ENCODE assay signal across 23 cellular contexts in genomic region chr11:2441171-2441570, GRCh38. TPM values are rescaled to one million over a fixed set of nuclear protein-coding genes. Genes with fewer than 3 reads are reported as not detected.
DNase-seq lines count a peak whose midpoint lies in the region; ATAC-seq, FAIRE-seq and TF ChIP-seq lines count a peak whose summit lies in the region.
"Had no signal": no experiment of that assay in that cellular context is flagged by ENCODE, and none has a peak within 500 bp of the region (broad histone marks: within the 10 kb centered on the region; RNA-seq: fewer than 3 reads in every experiment).

No MANE protein-coding gene starts in this region.

- ATAC-seq in right lobe of liver = no peak
- no peak for ATAC-seq in HepG2
- peak; percentile 15 for ATAC-seq in aorta (ENCODE audit: low FRiP score)

- no peak overlapping the region for H3K27ac Mint-ChIP-seq in nephron progenitor cell

- peak; percentile 13 to 42 (median 36) for DNase-seq in right lobe of liver
- DNase-seq in HepG2 (ENCODE audit: low spot score) = no peak
- no peak for DNase-seq in H1 (ENCODE audit: low read depth in 1 of 2, low spot score in 2 of 2)
- peak; percentile 1 for DNase-seq in nephron progenitor cell
- peak; percentile 32 to 55 for DNase-seq in aorta
- no peak for DNase-seq in COLO668 (lab: John Stamatoyannopoulos, UW; ENCODE audit: unreplicated experiment)
- DNase-seq in DMS79 treated with DMSO at 0.1 percent for 48 hours (lab: John Stamatoyannopoulos, UW) = no peak
- DNase-seq: DMS79, IMR-90, NCI-H1417, NCI-H187, NCI-H2227 treated with DMSO at 0.1 percent for 48 hours, NCI-H510A treated with DMSO at 0.1 percent for 48 hours, NCI-H774 had no signal

- no peak overlapping the region for H2BK12ac ChIP-seq in H1 (ENCODE audit: low read depth, low read length)

- TF ChIP-seq RAD21 in HepG2 (CRISPR knock-in tag; IDR thresholded peaks at IDR 0.05) (no peak), H1 (IDR thresholded peaks at IDR 0.05 in 1 of 2, conservative IDR thresholded peaks at IDR 0.05 in 1 of 2; ENCODE audit: low read depth in 2 of 2, low read length in 2 of 2) (no peak)

- H2BK20ac ChIP-seq in H1 (ENCODE audit: low read length) = no peak overlapping the region

- no peak overlapping the region for H2BK120ac ChIP-seq in H1 (replicated peaks; ENCODE audit: low read depth, low read length)

- TF ChIP-seq EP300 in HepG2 (IDR thresholded peaks at IDR 0.05; ENCODE audit: low read depth in 2 of 2, low read length in 2 of 2) (no peak), HepG2 (CRISPR knock-in tag; IDR thresholded peaks at IDR 0.05; ENCODE audit: borderline replicate concordance) (no peak), H1 (IDR thresholded peaks at IDR 0.05; ENCODE audit: borderline replicate concordance in 1 of 2, low read depth in 2 of 2, low read length in 2 of 2) (no peak)

- no peak overlapping the region for H3K18ac ChIP-seq in H1 (ENCODE audit: extremely low read depth, low read length)

- no peak overlapping the region for H3K23ac ChIP-seq in H1 (ENCODE audit: insufficient read length)

- H3K27ac ChIP-seq in right lobe of liver = no peak overlapping the region
- no peak overlapping the region for H3K27ac ChIP-seq in HepG2 (ENCODE audit: extremely low read length, insufficient read depth, low read length)
- H3K27ac ChIP-seq in H1 (ENCODE audit: low read depth, low read length) = no peak overlapping the region
- no peak overlapping the region for H3K27ac ChIP-seq in aorta (ENCODE audit: low read depth in 1 of 2, low read length in 2 of 2)
- H3K27ac ChIP-seq: BLaER1 treated with 17β-estradiol and CSF1 and Interleukin-3, amounts not matched to agents 10 nM and 100 nM; HL-60 had no signal

- FAIRE-seq in HepG2 (lab: Jason Lieb, UNC) (no peak), H1 (lab: Jason Lieb, UNC) (no peak)
- FAIRE-seq: D721Med, H54 had no signal

- H3K14ac ChIP-seq in H1 (ENCODE audit: insufficient read length) = no peak overlapping the region

- 0 out of 2 replicates have a peak overlapping the region, but pooled peaks have one; percentile 24 for H2AK5ac ChIP-seq in H1 (ENCODE audit: low read depth, low read length)

- H3K4me3 ChIP-seq in right lobe of liver (no peak overlapping the region), HepG2 (replicated peaks in 1 of 3; ENCODE audit: insufficient read depth in 1 of 3, low read depth in 2 of 3, low read length in 3 of 3) (no peak overlapping the region), H1 (ENCODE audit: extremely low read depth in 1 of 4, insufficient read depth in 2 of 4, low read depth in 3 of 4, low read length in 4 of 4) (no peak overlapping the region), aorta (ENCODE audit: low read length in 2 of 2) (no peak overlapping the region)
- H3K4me3 ChIP-seq: BLaER1 treated with 17β-estradiol and CSF1 and Interleukin-3, amounts not matched to agents 10 nM and 100 nM had no signal

- CTCF ChIA-PET in HepG2 (lab: Yijun Ruan, JAX; ENCODE audit: low intra/inter-chr PET ratio, low total read pairs) (no interaction called here), H1 (lab: Charles Lee; ENCODE audit: partially characterized antibody) (interaction anchor here (1.0 to 3.9 kb wide), 6 partner anchors 18 to 289 kb away, joined by 3 to 33 read pairs (median 5); no protein-coding TSS in a partner anchor)

- H3K27me3 ChIP-seq in right lobe of liver (peaks cover 0 to 4% of the 10 kb centered on the region in 2 donors), HepG2 (ENCODE audit: control insufficient read depth in 1 of 2, insufficient read depth in 2 of 2, low read length in 2 of 2) (peaks cover 9 to 50% of the 10 kb centered on the region in 2 experiments; a peak in 4 of 5 replicates), H1 (replicated peaks in 1 of 4; ENCODE audit: control insufficient read depth in 3 of 4, extremely low read depth in 1 of 4, insufficient read depth in 3 of 4, low read length in 3 of 4) (peaks cover 17 to 41% (median 31%) of the 10 kb centered on the region in 4 experiments), aorta (ENCODE audit: control insufficient read depth in 1 of 2, insufficient read depth in 2 of 2, low read length in 1 of 2) (no peaks in the 10 kb centered on the region)

- H3K56ac ChIP-seq in H1 (replicated peaks; ENCODE audit: insufficient read length, low read depth, low read length) = no peak overlapping the region

- no peaks in the 10 kb centered on the region for H3K79me1 ChIP-seq in H1 (ENCODE audit: low read depth, low read length)

- no peak overlapping the region for H3K4me3 Mint-ChIP-seq in nephron progenitor cell

- no peak overlapping the region for H3K9ac ChIP-seq in HepG2 (ENCODE audit: insufficient read depth, low read depth, low read length)
- H3K9ac ChIP-seq in H1 (replicated peaks in 1 of 4; ENCODE audit: extremely low read depth in 1 of 4, low read depth in 3 of 4, low read length in 3 of 4) = no peak overlapping the region
- H3K9ac ChIP-seq: BLaER1 treated with 17β-estradiol and CSF1 and Interleukin-3, amounts not matched to agents 10 nM and 100 nM had no signal

- H3K27me3 Mint-ChIP-seq in nephron progenitor cell (ENCODE audit: low read depth, poor library complexity) = peaks cover 84% of the 10 kb centered on the region

- in situ Hi-C loops in HepG2 (cut with HindIII; ENCODE audit: extremely low pct_ligation_motif_present, low pct_unique_long_range_greater_than_20kb) = no loop called here

- no peak overlapping the region for H3K4me2 ChIP-seq in HepG2 (ENCODE audit: low read depth, low read length)
- H3K4me2 ChIP-seq in H1 (ENCODE audit: insufficient read depth in 1 of 2, low read depth in 2 of 2, low read length in 2 of 2) = no peak overlapping the region

- H3K36me3 Mint-ChIP-seq in nephron progenitor cell (ENCODE audit: low read depth) = no peaks in the 10 kb centered on the region
- H3K36me3 Mint-ChIP-seq: CD8-positive, alpha-beta memory T cell had no signal

- no peaks in the 10 kb centered on the region for H3K79me2 ChIP-seq in HepG2 (ENCODE audit: insufficient read depth, low read length)
- no peaks in the 10 kb centered on the region for H3K79me2 ChIP-seq in H1 (ENCODE audit: control insufficient read depth in 1 of 2, insufficient read depth in 2 of 2, low read length in 2 of 2)

- H3K4me1 ChIP-seq in right lobe of liver (no peaks in the 10 kb centered on the region), HepG2 (ENCODE audit: insufficient read depth, low read length) (no peaks in the 10 kb centered on the region), H1 (replicated peaks in 1 of 4; ENCODE audit: control insufficient read depth in 3 of 4, insufficient read depth in 4 of 4, low read length in 3 of 4) (peaks cover 0 to 3% (median 3%) of the 10 kb centered on the region in 4 experiments; a peak in 2 of 7 replicates), aorta (ENCODE audit: control insufficient read depth in 1 of 2, insufficient read depth in 2 of 2, low read length in 2 of 2) (no peaks in the 10 kb centered on the region)

- H4K91ac ChIP-seq in H1 (replicated peaks; ENCODE audit: insufficient read length, low read length) = no peak overlapping the region

- H4K20me1 ChIP-seq in HepG2 (ENCODE audit: insufficient read depth, low read length) = no peaks in the 10 kb centered on the region; the same call in 1 of the 2 replicates
- peaks cover under 1% of the 10 kb centered on the region in 2 experiments for H4K20me1 ChIP-seq in H1 (replicated peaks in 1 of 2; ENCODE audit: control insufficient read depth in 1 of 2, insufficient read depth in 2 of 2, low read length in 2 of 2)

- H4K5ac ChIP-seq in H1 (ENCODE audit: insufficient read length, low read depth, low read length) = no peak overlapping the region

- no peak overlapping the region for H2BK15ac ChIP-seq in H1 (ENCODE audit: low read length)

- WGBS in right lobe of liver (ENCODE audit: insufficient coverage, low coverage, low lambda C conversion rate, missing lambda C conversion rate) = 100% methylated on average over 1 of the region's 4 CpGs
- WGBS in HepG2 (ENCODE audit: low lambda C conversion rate) = 0% methylated on average over 1 of the region's 4 CpGs
- WGBS in H1 (ENCODE audit: extremely low coverage in 1 of 2, insufficient coverage in 1 of 2, insufficient read length in 1 of 2, insufficient replicate concordance in 2 of 2, low coverage in 1 of 2, low lambda C conversion rate in 2 of 2, missing lambda C conversion rate in 1 of 2), 2 experiments = 92% methylated on average over 4 of the region's 4 CpGs; no CpG with 5 or more reads in 1 of the 2 experiments
- 70 to 71% methylated on average over 3 to 4 of the region's 4 CpGs for WGBS in aorta, 2 donors

- H3K9me3 ChIP-seq in right lobe of liver (no peaks in the 10 kb centered on the region), HepG2 (ENCODE audit: low read length) (no peaks in the 10 kb centered on the region), H1 (ENCODE audit: insufficient read depth in 2 of 2, low read depth in 1 of 2, low read length in 1 of 2) (no peaks in the 10 kb centered on the region), aorta (ENCODE audit: control insufficient read depth, low read length) (no peaks in the 10 kb centered on the region)
- H3K9me3 ChIP-seq: BLaER1 treated with 17β-estradiol and CSF1 and Interleukin-3, amounts not matched to agents 10 nM and 100 nM had no signal

- H4K8ac ChIP-seq in H1 (ENCODE audit: extremely low read depth, insufficient read depth, low read length) = peak overlapping the region; percentile 51; the same call in 1 of the 2 replicates

- H3K23me2 ChIP-seq in H1 (ENCODE audit: low read depth, low read length) = peaks cover 7% of the 10 kb centered on the region; the same call in 1 of the 2 replicates

- H2AFZ ChIP-seq in HepG2 (ENCODE audit: low read length) = no peak overlapping the region
- no peak overlapping the region for H2AFZ ChIP-seq in H1 (ENCODE audit: low read length)

- no TSS peak for BruUV-seq in HepG2 (replicated peaks; lab: Mats Ljungman, UMichigan)

- POLR2A ChIA-PET in HepG2 (lab: Yijun Ruan, JAX) (no interaction called here), H1 (lab: Charles Lee; ENCODE audit: partially characterized antibody) (no interaction called here)

- H3K4me1 Mint-ChIP-seq in nephron progenitor cell = peaks cover 3% of the 10 kb centered on the region

- no peak overlapping the region for H3K4ac ChIP-seq in H1 (replicated peaks; ENCODE audit: insufficient read length, low read depth, low read length)

- no peak for TF ChIP-seq CTCF in right lobe of liver (IDR thresholded peaks at IDR 0.05)
- TF ChIP-seq CTCF in HepG2 (CRISPR knock-in tag; IDR thresholded peaks at IDR 0.05) = no peak
- TF ChIP-seq CTCF in H1 (IDR thresholded peaks at IDR 0.05; ENCODE audit: control extremely low read depth in 1 of 3, insufficient read depth in 1 of 3, low read depth in 1 of 3, low read length in 3 of 3) = no peak
- no peak for TF ChIP-seq CTCF in nephron progenitor cell (IDR thresholded peaks at IDR 0.05)

- peaks cover 20% of the 10 kb centered on the region for H3K9me3 Mint-ChIP-seq in nephron progenitor cell
- H3K9me3 Mint-ChIP-seq: CD8-positive, alpha-beta memory T cell had no signal

- no peak overlapping the region for H2BK5ac ChIP-seq in H1 (ENCODE audit: low read depth, low read length)

- TF ChIP-seq POLR2A in right lobe of liver (IDR thresholded peaks at IDR 0.05) = no peak
- no peak for TF ChIP-seq POLR2A in HepG2 (IDR thresholded peaks at IDR 0.05; ENCODE audit: insufficient read depth in 1 of 2, low read depth in 2 of 2, low read length in 2 of 2)
- no peak for TF ChIP-seq POLR2A in H1 (IDR thresholded peaks at IDR 0.05; ENCODE audit: control extremely low read depth in 1 of 2, low read depth in 2 of 2, low read length in 2 of 2)

- intact Hi-C loops in right lobe of liver (cut with DNase I) = loop anchor here in 1 of 2 donors (10.0 kb wide), 1 partner anchor 74 kb away; no protein-coding TSS in a partner anchor
- intact Hi-C loops in HepG2 (cut with micrococcal nuclease; ENCODE audit: unreplicated experiment) = no loop called here
- intact Hi-C loops in aorta (cut with DNase I) = no loop called here

- H3K36me3 ChIP-seq in right lobe of liver = no peaks in the 10 kb centered on the region
- no peaks in the 10 kb centered on the region for H3K36me3 ChIP-seq in HepG2 (replicated peaks in 1 of 2; ENCODE audit: control insufficient read depth in 1 of 2, insufficient read depth in 2 of 2, low read length in 2 of 2)
- no peaks in the 10 kb centered on the region for H3K36me3 ChIP-seq in H1 (ENCODE audit: control insufficient read depth in 2 of 4, insufficient read depth in 4 of 4, low read length in 3 of 4)
- H3K36me3 ChIP-seq in aorta (ENCODE audit: control insufficient read depth in 1 of 2, insufficient read depth in 2 of 2, low read length in 1 of 2) = no peaks in the 10 kb centered on the region
- H3K36me3 ChIP-seq: BLaER1 treated with 17β-estradiol and CSF1 and Interleukin-3, amounts not matched to agents 10 nM and 100 nM had no signal

RNA-seq across cellular contexts. Expression of gene TRPM5, which starts 3.1 kb away (rescaled TPM):
- not detected for total RNA-seq in right lobe of liver
- not detected in 2 replicates for total RNA-seq in HepG2 (2016; rRNA removed; fragmentation: Illumina TruSeq; extraction: Trizol)
- total RNA-seq in HepG2 (2016; cell fraction: cytosol; rRNA removed; fragmentation: Illumina TruSeq; extraction: Trizol; ENCODE audit: low read depth) = not detected in 2 replicates
- not detected in 2 replicates for total RNA-seq in HepG2 (2016; cell fraction: insoluble cytoplasmic fraction; rRNA removed; fragmentation: Illumina TruSeq; extraction: Trizol)
- total RNA-seq in HepG2 (2016; cell fraction: membrane; rRNA removed; fragmentation: Illumina TruSeq; extraction: Trizol) = not detected in 2 replicates
- not detected in 2 replicates for total RNA-seq in HepG2 (2016; cell fraction: nucleus; rRNA removed; fragmentation: Illumina TruSeq; extraction: Trizol)
- polyA plus RNA-seq in HepG2 (2011; rRNA removed) = 0.05 and 0.12 TPM in 2 replicates
- 0.01 and 0.05 TPM in 2 replicates for polyA plus RNA-seq in HepG2 (2011; cell fraction: cytosol; rRNA removed)
- 0.69 and 1.1 TPM in 2 replicates for polyA plus RNA-seq in HepG2 (2011; cell fraction: nucleus; rRNA removed)
- polyA plus RNA-seq in HepG2 (2012) = 0.08 and 0.16 TPM in 2 replicates
- not detected in 2 replicates for polyA plus RNA-seq in HepG2 (2016; cell fraction: cytosol; fragmentation: Illumina TruSeq; extraction: Trizol; ENCODE audit: low read depth)
- polyA plus RNA-seq in HepG2 (2016; cell fraction: insoluble cytoplasmic fraction; fragmentation: Illumina TruSeq; extraction: Trizol; ENCODE audit: low read depth) = not detected in 2 replicates
- polyA plus RNA-seq in HepG2 (2016; cell fraction: membrane; fragmentation: Illumina TruSeq; extraction: Trizol; ENCODE audit: low read depth) = not detected in 2 replicates
- not detected in 2 replicates for polyA plus RNA-seq in HepG2 (2016; cell fraction: nucleus; fragmentation: Illumina TruSeq; extraction: Trizol; ENCODE audit: insufficient read depth, low read depth)
- 0.05 and 0.06 TPM in 2 replicates for polyA minus RNA-seq in HepG2 (2011; rRNA and poly(A)+ RNA removed; ENCODE audit: low replicate concordance)
- not detected in 2 replicates for polyA minus RNA-seq in HepG2 (2011; cell fraction: cytosol; rRNA and poly(A)+ RNA removed)
- 0.13 and 0.25 TPM in 2 replicates for polyA minus RNA-seq in HepG2 (2011; cell fraction: nucleus; rRNA and poly(A)+ RNA removed)
- 0.11 TPM in 1 of 2 replicates, not detected in the other for total RNA-seq in H1 (2021; fragmentation: NEBNext Ultra II Directional; extraction: Animal tissue kit (Norgen Biotek cat#: 25700))
- 0.02 and 0.05 TPM in 2 replicates for polyA plus RNA-seq in H1 (2011; rRNA removed)
- 0.04 TPM for polyA plus RNA-seq in H1 (2011; cell fraction: cytosol; rRNA removed)
- 0.24 TPM for polyA plus RNA-seq in H1 (2011; cell fraction: nucleus; rRNA removed)
- polyA plus RNA-seq in H1 (2012, experiment 1 of 2) = 0.04 TPM in 1 of 4 replicates, not detected in the others
- not detected for polyA plus RNA-seq in H1 (2012, experiment 2 of 2)
- 0.02 TPM for polyA plus RNA-seq in H1 (2013, experiment 1 of 2)
- polyA plus RNA-seq in H1 (2013, experiment 2 of 2) = 0.02 TPM
- polyA minus RNA-seq in H1 (2011; rRNA and poly(A)+ RNA removed) = not detected in 2 replicates
- not detected for polyA minus RNA-seq in H1 (2011; cell fraction: cytosol; rRNA and poly(A)+ RNA removed)
- not detected for polyA minus RNA-seq in H1 (2011; cell fraction: nucleus; rRNA and poly(A)+ RNA removed)
- total RNA-seq in aorta = not detected
- polyA plus RNA-seq in aorta = under 1 TPM in 1 of 2 donors, not detected in 1; 0.25 TPM
- total RNA-seq: CD8-positive, alpha-beta memory T cell; IMR-90; M059J; OCI-LY7; RPMI7951 had no signal
- polyA plus RNA-seq: CD8-positive, alpha-beta memory T cell; IMR-90 had no signal

RNA-seq across cellular contexts. Expression of gene KCNQ1, which starts 3.6 kb away (rescaled TPM):
- 1 to 10 TPM in 4 of 6 experiments, under 1 TPM in 2; 0.61 to 2.4 (median 1.8) TPM for total RNA-seq in right lobe of liver
- total RNA-seq in HepG2 (2016; rRNA removed; fragmentation: Illumina TruSeq; extraction: Trizol) = 0.02 TPM in 1 of 2 replicates, not detected in the other
- total RNA-seq in HepG2 (2016; cell fraction: cytosol; rRNA removed; fragmentation: Illumina TruSeq; extraction: Trizol; ENCODE audit: low read depth) = not detected in 2 replicates
- not detected in 2 replicates for total RNA-seq in HepG2 (2016; cell fraction: insoluble cytoplasmic fraction; rRNA removed; fragmentation: Illumina TruSeq; extraction: Trizol)
- not detected in 2 replicates for total RNA-seq in HepG2 (2016; cell fraction: membrane; rRNA removed; fragmentation: Illumina TruSeq; extraction: Trizol)
- total RNA-seq in HepG2 (2016; cell fraction: nucleus; rRNA removed; fragmentation: Illumina TruSeq; extraction: Trizol) = not detected in 2 replicates
- polyA plus RNA-seq in HepG2 (2011; rRNA removed) = 0.08 and 0.13 TPM in 2 replicates
- polyA plus RNA-seq in HepG2 (2011; cell fraction: cytosol; rRNA removed) = 0.01 TPM in 1 of 2 replicates, not detected in the other
- 0.09 TPM in 1 of 2 replicates, not detected in the other for polyA plus RNA-seq in HepG2 (2011; cell fraction: nucleus; rRNA removed)
- polyA plus RNA-seq in HepG2 (2012) = not detected in 2 replicates
- not detected in 2 replicates for polyA plus RNA-seq in HepG2 (2016; cell fraction: cytosol; fragmentation: Illumina TruSeq; extraction: Trizol; ENCODE audit: low read depth)
- polyA plus RNA-seq in HepG2 (2016; cell fraction: insoluble cytoplasmic fraction; fragmentation: Illumina TruSeq; extraction: Trizol; ENCODE audit: low read depth) = not detected in 2 replicates
- not detected in 2 replicates for polyA plus RNA-seq in HepG2 (2016; cell fraction: membrane; fragmentation: Illumina TruSeq; extraction: Trizol; ENCODE audit: low read depth)
- not detected in 2 replicates for polyA plus RNA-seq in HepG2 (2016; cell fraction: nucleus; fragmentation: Illumina TruSeq; extraction: Trizol; ENCODE audit: insufficient read depth, low read depth)
- polyA minus RNA-seq in HepG2 (2011; rRNA and poly(A)+ RNA removed; ENCODE audit: low replicate concordance) = 0.06 and 1.8 TPM in 2 replicates
- polyA minus RNA-seq in HepG2 (2011; cell fraction: cytosol; rRNA and poly(A)+ RNA removed) = not detected in 2 replicates
- polyA minus RNA-seq in HepG2 (2011; cell fraction: nucleus; rRNA and poly(A)+ RNA removed) = 0.26 TPM in 1 of 2 replicates, not detected in the other
- 2.0 and 2.4 TPM in 2 replicates for total RNA-seq in H1 (2021; fragmentation: NEBNext Ultra II Directional; extraction: Animal tissue kit (Norgen Biotek cat#: 25700))
- polyA plus RNA-seq in H1 (2011; rRNA removed) = 1.9 and 2.4 TPM in 2 replicates
- polyA plus RNA-seq in H1 (2011; cell fraction: cytosol; rRNA removed) = 1.4 TPM
- polyA plus RNA-seq in H1 (2011; cell fraction: nucleus; rRNA removed) = 2.3 TPM
- 1.4 to 2.5 TPM (median 2.0 TPM) in 4 replicates for polyA plus RNA-seq in H1 (2012, experiment 1 of 2)
- polyA plus RNA-seq in H1 (2012, experiment 2 of 2) = 2.2 TPM
- 2.0 TPM for polyA plus RNA-seq in H1 (2013, experiment 1 of 2)
- 2.0 TPM for polyA plus RNA-seq in H1 (2013, experiment 2 of 2)
- 1.3 and 2.8 TPM in 2 replicates for polyA minus RNA-seq in H1 (2011; rRNA and poly(A)+ RNA removed)
- polyA minus RNA-seq in H1 (2011; cell fraction: cytosol; rRNA and poly(A)+ RNA removed) = 1.8 TPM
- 6.1 TPM for polyA minus RNA-seq in H1 (2011; cell fraction: nucleus; rRNA and poly(A)+ RNA removed)
- total RNA-seq in aorta = 10 to 100 TPM in 1 of 2 donors, 1 to 10 TPM in 1; 6.2 to 11.5 TPM
- 1 to 10 TPM in 1 of 2 donors, under 1 TPM in 1; 0.67 to 5.4 TPM for polyA plus RNA-seq in aorta
- total RNA-seq: HT1080, IMR-90, M059J, RPMI7951 had no signal

RNA-seq across cellular contexts. Expression of gene TSSC4, which starts 40.6 kb away (rescaled TPM):
- 10 to 100 TPM; 17.6 to 27.0 (median 19.5) TPM for total RNA-seq in right lobe of liver
- total RNA-seq in HepG2 (2016; rRNA removed; fragmentation: Illumina TruSeq; extraction: Trizol) = 51.5 and 58.6 TPM in 2 replicates
- total RNA-seq in HepG2 (2016; cell fraction: cytosol; rRNA removed; fragmentation: Illumina TruSeq; extraction: Trizol; ENCODE audit: low read depth) = 48.9 and 55.7 TPM in 2 replicates
- 51.6 and 61.0 TPM in 2 replicates for total RNA-seq in HepG2 (2016; cell fraction: insoluble cytoplasmic fraction; rRNA removed; fragmentation: Illumina TruSeq; extraction: Trizol)
- 52.4 and 71.0 TPM in 2 replicates for total RNA-seq in HepG2 (2016; cell fraction: membrane; rRNA removed; fragmentation: Illumina TruSeq; extraction: Trizol)
- total RNA-seq in HepG2 (2016; cell fraction: nucleus; rRNA removed; fragmentation: Illumina TruSeq; extraction: Trizol) = 29.5 and 34.5 TPM in 2 replicates
- polyA plus RNA-seq in HepG2 (2011; rRNA removed) = 16.2 and 20.5 TPM in 2 replicates
- 13.8 and 24.4 TPM in 2 replicates for polyA plus RNA-seq in HepG2 (2011; cell fraction: cytosol; rRNA removed)
- 33.5 and 35.1 TPM in 2 replicates for polyA plus RNA-seq in HepG2 (2011; cell fraction: nucleus; rRNA removed)
- 17.3 and 21.8 TPM in 2 replicates for polyA plus RNA-seq in HepG2 (2012)
- polyA plus RNA-seq in HepG2 (2016; cell fraction: cytosol; fragmentation: Illumina TruSeq; extraction: Trizol; ENCODE audit: low read depth) = 29.9 and 32.8 TPM in 2 replicates
- 34.6 and 35.0 TPM in 2 replicates for polyA plus RNA-seq in HepG2 (2016; cell fraction: insoluble cytoplasmic fraction; fragmentation: Illumina TruSeq; extraction: Trizol; ENCODE audit: low read depth)
- 34.0 and 36.0 TPM in 2 replicates for polyA plus RNA-seq in HepG2 (2016; cell fraction: membrane; fragmentation: Illumina TruSeq; extraction: Trizol; ENCODE audit: low read depth)
- 42.1 and 44.0 TPM in 2 replicates for polyA plus RNA-seq in HepG2 (2016; cell fraction: nucleus; fragmentation: Illumina TruSeq; extraction: Trizol; ENCODE audit: insufficient read depth, low read depth)
- polyA minus RNA-seq in HepG2 (2011; rRNA and poly(A)+ RNA removed; ENCODE audit: low replicate concordance) = 19.1 and 32.1 TPM in 2 replicates
- 12.8 and 15.7 TPM in 2 replicates for polyA minus RNA-seq in HepG2 (2011; cell fraction: cytosol; rRNA and poly(A)+ RNA removed)
- 26.6 and 27.8 TPM in 2 replicates for polyA minus RNA-seq in HepG2 (2011; cell fraction: nucleus; rRNA and poly(A)+ RNA removed)
- 39.3 and 44.3 TPM in 2 replicates for total RNA-seq in H1 (2021; fragmentation: NEBNext Ultra II Directional; extraction: Animal tissue kit (Norgen Biotek cat#: 25700))
- 34.0 and 49.6 TPM in 2 replicates for polyA plus RNA-seq in H1 (2011; rRNA removed)
- polyA plus RNA-seq in H1 (2011; cell fraction: cytosol; rRNA removed) = 36.2 TPM
- 40.4 TPM for polyA plus RNA-seq in H1 (2011; cell fraction: nucleus; rRNA removed)
- 25.9 to 42.8 TPM (median 40.6 TPM) in 4 replicates for polyA plus RNA-seq in H1 (2012, experiment 1 of 2)
- 24.6 TPM for polyA plus RNA-seq in H1 (2012, experiment 2 of 2)
- 53.6 TPM for polyA plus RNA-seq in H1 (2013, experiment 1 of 2)
- polyA plus RNA-seq in H1 (2013, experiment 2 of 2) = 49.6 TPM
- 16.0 and 16.2 TPM in 2 replicates for polyA minus RNA-seq in H1 (2011; rRNA and poly(A)+ RNA removed)
- 19.6 TPM for polyA minus RNA-seq in H1 (2011; cell fraction: cytosol; rRNA and poly(A)+ RNA removed)
- polyA minus RNA-seq in H1 (2011; cell fraction: nucleus; rRNA and poly(A)+ RNA removed) = 38.7 TPM
- 10 to 100 TPM; 35.2 to 44.3 TPM for total RNA-seq in aorta
- 10 to 100 TPM; 42.9 to 64.4 TPM for polyA plus RNA-seq in aorta

Comparison
In these comparisons a context has a peak if more than half of its experiments do, and no peak if none do; other contexts are left out.
1. DNase-seq: peak in right lobe of liver (3 of 3), nephron progenitor cell (single experiment) and aorta (2 of 2); none in HepG2 (single experiment), H1 (0 of 2), COLO668 (single experiment) and DMS79 treated with DMSO at 0.1 percent for 48 hours (single experiment).